Comparison of ENCODE assay signal across 8 cellular contexts in the genomic region with DNA sequence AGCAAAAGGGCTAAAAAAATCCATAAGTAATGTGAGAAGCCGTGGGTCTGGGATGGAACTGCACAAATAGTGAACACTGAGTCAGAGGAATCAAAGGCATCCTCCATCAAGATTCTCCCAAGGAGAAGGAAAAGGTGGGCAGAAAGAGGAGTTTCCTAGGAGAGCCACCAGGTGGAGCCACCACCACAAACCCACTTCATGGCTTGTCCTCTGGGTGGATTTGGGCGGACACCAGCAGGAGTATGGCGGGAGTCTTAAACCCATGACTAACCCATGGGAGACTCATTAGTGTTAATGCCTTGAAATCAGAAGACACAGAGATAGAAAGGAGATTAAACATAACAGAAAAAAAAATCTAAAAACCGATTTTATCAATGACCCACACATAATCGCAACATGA.
DNase-seq lines count a peak whose midpoint lies in the region; ATAC-seq, FAIRE-seq and TF ChIP-seq lines count a peak whose summit lies in the region.

No MANE protein-coding gene starts in this region.

- H4K20me1 ChIP-seq in OCI-LY7 (ENCODE audit: insufficient read depth, low read length), result no peaks in the 10 kb centered on the region

- TF ChIP-seq POLR2A in H54 (IDR thresholded peaks at IDR 0.05; ENCODE audit: low read depth, low read length), result no peak
- TF ChIP-seq POLR2A in prostate gland (IDR thresholded peaks at IDR 0.05), result no peak

- FAIRE-seq in H54 (lab: Jason Lieb, UNC), result no peak

- peaks cover 47% of the 10 kb centered on the region for H3K36me3 ChIP-seq in OCI-LY7 (ENCODE audit: insufficient read depth, low read length)
- no peaks in the 10 kb centered on the region for H3K36me3 ChIP-seq in prostate gland

- DNase-seq in CD1c-positive myeloid dendritic cell (ENCODE audit: extremely low spot score), result peak; percentile 58
- peak; percentile 18 for DNase-seq in H54 (ENCODE audit: insufficient read length, low spot score)
- DNase-seq in OCI-LY7 (ENCODE audit: low spot score), result peak; percentile 58
- DNase-seq in activated T-helper 9 cell treated with anti-CD3 and anti-CD28 coated beads, Interleukin-2, amount 50 U/mL, for 16 hours (ENCODE audit: low read depth), result peak; percentile 24
- DNase-seq in foreskin melanocyte, result peak; percentile 45
- peak; percentile 4 for DNase-seq in prostate gland (ENCODE audit: low spot score)

- H3K4me3 ChIP-seq in OCI-LY7 (ENCODE audit: low read depth, low read length, poor library complexity, severe bottlenecking), result no peak overlapping the region
- no peak overlapping the region for H3K4me3 ChIP-seq in prostate gland

- H3K9me2 ChIP-seq in OCI-LY7 (ENCODE audit: insufficient read depth, low read length), result no peaks in the 10 kb centered on the region

- WGBS in prostate gland, result 75% methylated on average over 5 of the region's 5 CpGs

- ATAC-seq in HG03280 (IDR thresholded peaks at IDR 0.05; ENCODE audit: unreplicated experiment) (no peak), GM21737 (IDR thresholded peaks at IDR 0.05; ENCODE audit: unreplicated experiment) (no peak)

- intact Hi-C loops in OCI-LY7 (cut with micrococcal nuclease; ENCODE audit: unreplicated experiment) (loop anchor here (1.0 to 10.0 kb wide), 8 partner anchors 33 to 328 kb away; a partner anchor contains a TSS), prostate gland (cut with DNase I) (loop anchor here (5.0 kb wide), 1 partner anchor 148 kb away; a partner anchor contains a TSS)

- H3K4me2 ChIP-seq in OCI-LY7 (ENCODE audit: low read length), result peak overlapping the region; percentile 20; the same call in 1 of the 2 replicates

- CTCF ChIA-PET in OCI-LY7 (lab: Charles Lee; ENCODE audit: unreplicated experiment), result no interaction called here

- POLR2A ChIA-PET in OCI-LY7 (lab: Charles Lee), result interaction anchor here (0.9 to 1.6 kb wide), 2 partner anchors 10 to 69 kb away, joined by 3 to 4 read pairs; no protein-coding TSS in a partner anchor

- H3K27ac ChIP-seq in OCI-LY7 (ENCODE audit: low read depth, low read length, poor library complexity, severe bottlenecking), result no peak overlapping the region
- no peak overlapping the region for H3K27ac ChIP-seq in prostate gland

- peaks cover 74% of the 10 kb centered on the region for H3K4me1 ChIP-seq in OCI-LY7 (ENCODE audit: insufficient read depth, low read length, poor library complexity, severe bottlenecking)
- H3K4me1 ChIP-seq in prostate gland (replicated peaks), result no peaks in the 10 kb centered on the region

- BruUV-seq in OCI-LY7 (replicated peaks; lab: Mats Ljungman, UMichigan), result no TSS peak

- no peaks in the 10 kb centered on the region for H3K27me3 ChIP-seq in prostate gland (replicated peaks; ENCODE audit: insufficient read depth)

- no peak overlapping the region for H2AFZ ChIP-seq in OCI-LY7 (ENCODE audit: low read length)

- H3K9me3 ChIP-seq in OCI-LY7 (ENCODE audit: low read length) (no peaks in the 10 kb centered on the region), prostate gland (no peaks in the 10 kb centered on the region)

- TF ChIP-seq CTCF in OCI-LY7 (conservative IDR thresholded peaks at IDR 0.05; ENCODE audit: low read length) (peak; percentile 78), prostate gland (IDR thresholded peaks at IDR 0.05) (peak in 3 of 4 experiments; percentile 28 to 50 (median 44))

- peaks cover 12% of the 10 kb centered on the region; the same call in 1 of the 2 replicates for H3K79me2 ChIP-seq in OCI-LY7 (ENCODE audit: insufficient read depth, low read depth, low read length)

Comparison
In these comparisons a context has a peak if more than half of its experiments do, and no peak if none do; other contexts are left out.
1. DNase-seq: peak in every context shown above with its lines; median percentile 58 in CD1c-positive myeloid dendritic cell; 58 in OCI-LY7; 45 in foreskin melanocyte; 24 in activated T-helper 9 cell treated with anti-CD3 and anti-CD28 coated beads, Interleukin-2, amount 50 U/mL, for 16 hours; 18 in H54; 4 in prostate gland.